3 cellular contexts compared by ENCODE assay signal in the genomic region with DNA sequence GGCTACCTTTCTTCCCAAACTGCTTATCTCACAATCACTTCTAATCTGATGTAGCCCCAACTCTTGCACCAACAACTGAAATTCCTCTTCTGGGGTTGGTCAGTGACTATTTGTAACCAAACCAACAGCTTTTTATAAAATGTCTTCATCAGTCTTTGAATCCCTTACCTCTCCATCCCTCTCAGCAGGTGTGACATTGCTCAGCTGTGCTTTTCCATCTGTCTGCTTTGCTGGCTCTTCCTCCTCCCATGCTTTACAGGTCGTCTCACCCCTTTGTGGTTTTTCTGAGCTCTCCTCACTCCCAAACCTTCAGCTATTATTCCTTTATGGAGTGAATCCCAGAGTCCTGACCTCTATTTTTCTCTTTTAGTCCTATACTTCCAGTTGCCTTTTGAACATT.
TF ChIP-seq lines count a peak whose summit lies in the region.

No MANE protein-coding gene starts in this region.

TF ChIP-seq in GM23338, 12 proteins besides CTCF, POLR2A, EP300 and RAD21 (continues in another document):
- TF ChIP-seq, protein P1, sequence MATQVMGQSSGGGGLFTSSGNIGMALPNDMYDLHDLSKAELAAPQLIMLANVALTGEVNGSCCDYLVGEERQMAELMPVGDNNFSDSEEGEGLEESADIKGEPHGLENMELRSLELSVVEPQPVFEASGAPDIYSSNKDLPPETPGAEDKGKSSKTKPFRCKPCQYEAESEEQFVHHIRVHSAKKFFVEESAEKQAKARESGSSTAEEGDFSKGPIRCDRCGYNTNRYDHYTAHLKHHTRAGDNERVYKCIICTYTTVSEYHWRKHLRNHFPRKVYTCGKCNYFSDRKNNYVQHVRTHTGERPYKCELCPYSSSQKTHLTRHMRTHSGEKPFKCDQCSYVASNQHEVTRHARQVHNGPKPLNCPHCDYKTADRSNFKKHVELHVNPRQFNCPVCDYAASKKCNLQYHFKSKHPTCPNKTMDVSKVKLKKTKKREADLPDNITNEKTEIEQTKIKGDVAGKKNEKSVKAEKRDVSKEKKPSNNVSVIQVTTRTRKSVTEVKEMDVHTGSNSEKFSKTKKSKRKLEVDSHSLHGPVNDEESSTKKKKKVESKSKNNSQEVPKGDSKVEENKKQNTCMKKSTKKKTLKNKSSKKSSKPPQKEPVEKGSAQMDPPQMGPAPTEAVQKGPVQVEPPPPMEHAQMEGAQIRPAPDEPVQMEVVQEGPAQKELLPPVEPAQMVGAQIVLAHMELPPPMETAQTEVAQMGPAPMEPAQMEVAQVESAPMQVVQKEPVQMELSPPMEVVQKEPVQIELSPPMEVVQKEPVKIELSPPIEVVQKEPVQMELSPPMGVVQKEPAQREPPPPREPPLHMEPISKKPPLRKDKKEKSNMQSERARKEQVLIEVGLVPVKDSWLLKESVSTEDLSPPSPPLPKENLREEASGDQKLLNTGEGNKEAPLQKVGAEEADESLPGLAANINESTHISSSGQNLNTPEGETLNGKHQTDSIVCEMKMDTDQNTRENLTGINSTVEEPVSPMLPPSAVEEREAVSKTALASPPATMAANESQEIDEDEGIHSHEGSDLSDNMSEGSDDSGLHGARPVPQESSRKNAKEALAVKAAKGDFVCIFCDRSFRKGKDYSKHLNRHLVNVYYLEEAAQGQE (IDR thresholded peaks at IDR 0.05; ENCODE audit: unreplicated experiment) = no peak
- no peak for TF ChIP-seq NANOG (IDR thresholded peaks at IDR 0.05; ENCODE audit: borderline replicate concordance)
- TF ChIP-seq JUNB (IDR thresholded peaks at IDR 0.05; ENCODE audit: unreplicated experiment) = no peak
- no peak for TF ChIP-seq EZH2 (IDR thresholded peaks at IDR 0.05; ENCODE audit: low read depth, unreplicated experiment)
- TF ChIP-seq, protein P2, sequence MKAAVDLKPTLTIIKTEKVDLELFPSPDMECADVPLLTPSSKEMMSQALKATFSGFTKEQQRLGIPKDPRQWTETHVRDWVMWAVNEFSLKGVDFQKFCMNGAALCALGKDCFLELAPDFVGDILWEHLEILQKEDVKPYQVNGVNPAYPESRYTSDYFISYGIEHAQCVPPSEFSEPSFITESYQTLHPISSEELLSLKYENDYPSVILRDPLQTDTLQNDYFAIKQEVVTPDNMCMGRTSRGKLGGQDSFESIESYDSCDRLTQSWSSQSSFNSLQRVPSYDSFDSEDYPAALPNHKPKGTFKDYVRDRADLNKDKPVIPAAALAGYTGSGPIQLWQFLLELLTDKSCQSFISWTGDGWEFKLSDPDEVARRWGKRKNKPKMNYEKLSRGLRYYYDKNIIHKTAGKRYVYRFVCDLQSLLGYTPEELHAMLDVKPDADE (IDR thresholded peaks at IDR 0.05) = no peak
- no peak for TF ChIP-seq ZNF331 (CRISPR knock-in tag; IDR thresholded peaks at IDR 0.05; ENCODE audit: low read depth)
- TF ChIP-seq EZH2phosphoT487 (IDR thresholded peaks at IDR 0.05; ENCODE audit: unreplicated experiment) = no peak
- no peak for TF ChIP-seq CREB1 (CRISPR knock-in tag; IDR thresholded peaks at IDR 0.05; ENCODE audit: low read depth)
- TF ChIP-seq POLR2AphosphoS5 (IDR thresholded peaks at IDR 0.05; ENCODE audit: low read depth) = no peak
- no peak for TF ChIP-seq STAT1 (IDR thresholded peaks at IDR 0.05; ENCODE audit: unreplicated experiment)
- TF ChIP-seq ZNF114 (CRISPR knock-in tag; IDR thresholded peaks at IDR 0.05) = no peak

TF ChIP-seq in WTC11, 78 proteins besides CTCF, POLR2A, EP300 and RAD21 (continues in another document):
- TF ChIP-seq, protein P3, sequence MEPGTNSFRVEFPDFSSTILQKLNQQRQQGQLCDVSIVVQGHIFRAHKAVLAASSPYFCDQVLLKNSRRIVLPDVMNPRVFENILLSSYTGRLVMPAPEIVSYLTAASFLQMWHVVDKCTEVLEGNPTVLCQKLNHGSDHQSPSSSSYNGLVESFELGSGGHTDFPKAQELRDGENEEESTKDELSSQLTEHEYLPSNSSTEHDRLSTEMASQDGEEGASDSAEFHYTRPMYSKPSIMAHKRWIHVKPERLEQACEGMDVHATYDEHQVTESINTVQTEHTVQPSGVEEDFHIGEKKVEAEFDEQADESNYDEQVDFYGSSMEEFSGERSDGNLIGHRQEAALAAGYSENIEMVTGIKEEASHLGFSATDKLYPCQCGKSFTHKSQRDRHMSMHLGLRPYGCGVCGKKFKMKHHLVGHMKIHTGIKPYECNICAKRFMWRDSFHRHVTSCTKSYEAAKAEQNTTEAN (CRISPR knock-in tag; IDR thresholded peaks at IDR 0.05) = no peak
- no peak for TF ChIP-seq SMAD3 (CRISPR knock-in tag; IDR thresholded peaks at IDR 0.05; ENCODE audit: borderline replicate concordance)
- TF ChIP-seq FOXP1 (CRISPR knock-in tag; IDR thresholded peaks at IDR 0.05; ENCODE audit: borderline replicate concordance) = no peak
- TF ChIP-seq ZNF232 (CRISPR knock-in tag; IDR thresholded peaks at IDR 0.05) = no peak
- no peak for TF ChIP-seq ZNF671 (CRISPR knock-in tag; IDR thresholded peaks at IDR 0.05)
- TF ChIP-seq CBFB (CRISPR knock-in tag; IDR thresholded peaks at IDR 0.05; ENCODE audit: low read depth) = no peak
- TF ChIP-seq, protein P4, sequence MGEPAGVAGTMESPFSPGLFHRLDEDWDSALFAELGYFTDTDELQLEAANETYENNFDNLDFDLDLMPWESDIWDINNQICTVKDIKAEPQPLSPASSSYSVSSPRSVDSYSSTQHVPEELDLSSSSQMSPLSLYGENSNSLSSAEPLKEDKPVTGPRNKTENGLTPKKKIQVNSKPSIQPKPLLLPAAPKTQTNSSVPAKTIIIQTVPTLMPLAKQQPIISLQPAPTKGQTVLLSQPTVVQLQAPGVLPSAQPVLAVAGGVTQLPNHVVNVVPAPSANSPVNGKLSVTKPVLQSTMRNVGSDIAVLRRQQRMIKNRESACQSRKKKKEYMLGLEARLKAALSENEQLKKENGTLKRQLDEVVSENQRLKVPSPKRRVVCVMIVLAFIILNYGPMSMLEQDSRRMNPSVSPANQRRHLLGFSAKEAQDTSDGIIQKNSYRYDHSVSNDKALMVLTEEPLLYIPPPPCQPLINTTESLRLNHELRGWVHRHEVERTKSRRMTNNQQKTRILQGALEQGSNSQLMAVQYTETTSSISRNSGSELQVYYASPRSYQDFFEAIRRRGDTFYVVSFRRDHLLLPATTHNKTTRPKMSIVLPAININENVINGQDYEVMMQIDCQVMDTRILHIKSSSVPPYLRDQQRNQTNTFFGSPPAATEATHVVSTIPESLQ (CRISPR knock-in tag; IDR thresholded peaks at IDR 0.05) = no peak
- no peak for TF ChIP-seq NFYB (CRISPR knock-in tag; conservative IDR thresholded peaks at IDR 0.05; ENCODE audit: low read depth)
- TF ChIP-seq, protein P5, sequence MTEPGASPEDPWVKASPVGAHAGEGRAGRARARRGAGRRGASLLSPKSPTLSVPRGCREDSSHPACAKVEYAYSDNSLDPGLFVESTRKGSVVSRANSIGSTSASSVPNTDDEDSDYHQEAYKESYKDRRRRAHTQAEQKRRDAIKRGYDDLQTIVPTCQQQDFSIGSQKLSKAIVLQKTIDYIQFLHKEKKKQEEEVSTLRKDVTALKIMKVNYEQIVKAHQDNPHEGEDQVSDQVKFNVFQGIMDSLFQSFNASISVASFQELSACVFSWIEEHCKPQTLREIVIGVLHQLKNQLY (CRISPR knock-in tag; IDR thresholded peaks at IDR 0.05) = no peak
- no peak for TF ChIP-seq MYBL2 (CRISPR knock-in tag; IDR thresholded peaks at IDR 0.05)
- no peak for TF ChIP-seq E2F5 (CRISPR knock-in tag; IDR thresholded peaks at IDR 0.05)
- no peak for TF ChIP-seq SP1 (CRISPR knock-in tag; conservative IDR thresholded peaks at IDR 0.05)

TF ChIP-seq in H1, 55 proteins besides CTCF, POLR2A, EP300 and RAD21:
- TF ChIP-seq RFX5 (IDR thresholded peaks at IDR 0.05; ENCODE audit: borderline replicate concordance, low read depth, low read length) (no peak), KDM5A (IDR thresholded peaks at IDR 0.05; ENCODE audit: low read length) (no peak)
